In the genomic region with DNA sequence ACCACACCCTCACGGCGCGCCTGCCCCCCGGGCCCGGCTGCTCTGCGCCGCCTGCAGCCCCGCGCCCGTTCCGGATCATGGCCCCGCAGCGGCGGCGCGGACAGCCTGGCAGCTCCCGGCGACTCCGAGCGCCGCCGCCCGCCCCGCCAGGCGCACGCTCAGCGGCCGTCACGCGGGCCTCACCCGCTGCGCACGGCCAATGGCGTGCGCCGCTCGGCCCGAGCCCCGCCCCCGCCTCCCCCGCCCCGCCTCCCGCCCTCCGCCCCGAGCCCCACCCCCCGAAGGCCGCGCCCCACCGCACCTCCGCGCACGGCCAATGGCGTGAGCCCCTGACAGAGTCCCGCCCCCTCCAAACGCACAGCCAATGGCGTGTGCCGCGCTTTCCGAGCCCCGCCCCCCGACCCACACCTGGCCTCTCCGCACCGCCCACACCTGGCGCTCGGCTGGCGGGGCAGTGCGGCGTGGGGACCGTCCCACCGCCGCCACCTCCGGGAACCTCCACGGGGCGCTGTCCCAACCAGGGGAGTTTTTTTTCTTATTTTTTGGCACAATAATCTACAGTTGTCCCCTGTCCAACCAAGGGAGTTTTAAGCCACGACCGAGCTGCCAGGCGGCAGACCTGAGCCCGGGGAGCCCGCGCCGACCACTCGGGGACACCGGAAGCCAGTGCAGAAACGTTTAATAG, we compare ENCODE assay signal across 8 cellular contexts. TPM values are rescaled to one million over a fixed set of nuclear protein-coding genes. Genes with fewer than 3 reads are reported as not detected.
DNase-seq lines count a peak whose midpoint lies in the region; ATAC-seq and TF ChIP-seq lines count a peak whose summit lies in the region.

Gene PCYT2, minus strand, starts transcription at position 123 of the 685 bp plus-strand sequence. Its CDS starts 44 bp downstream, at position 79.

- H3K4me3 ChIP-seq in SK-N-MC: peak within 1 kb of the TSS; percentile 88
- peak within 1 kb of the TSS; percentile 38 to 84 for H3K4me3 ChIP-seq in gastroesophageal sphincter

- DNase-seq in ELF-1 (ENCODE audit: low read depth, low spot score) (peak; percentile 81), HCEC 1CT (peak; percentile 84), NAMALWA (ENCODE audit: low spot score) (peak; percentile 90), SK-N-MC (ENCODE audit: low read depth, low spot score) (no peak), nucleus accumbens (lab: John Stamatoyannopoulos, UW) (peak in 55 of 56 donors; percentile 40 to 95 (median 85)), superior temporal gyrus (ENCODE audit: extremely low spot score) (peak; percentile 83)
- peak; percentile 95 for DNase-seq in activated naive CD4-positive, alpha-beta T cell treated with anti-CD3 and anti-CD28 coated beads for 36 hours

- no peak for TF ChIP-seq CTCF in gastroesophageal sphincter (IDR thresholded peaks at IDR 0.05)

- H3K27me3 ChIP-seq in gastroesophageal sphincter: no peaks in the 10 kb centered on the region

- no peaks in the 10 kb centered on the region for H3K27me3 Mint-ChIP-seq in activated naive CD4-positive, alpha-beta T cell treated with anti-CD3 and anti-CD28 coated beads for 36 hours (ENCODE audit: low read depth)

- peaks cover 14% of the 10 kb centered on the region for H3K36me3 Mint-ChIP-seq in activated naive CD4-positive, alpha-beta T cell treated with anti-CD3 and anti-CD28 coated beads for 36 hours (ENCODE audit: low read depth)

- H3K9ac ChIP-seq in SK-N-MC (ENCODE audit: insufficient read length): peak within 1 kb of the TSS; percentile 82

- TF ChIP-seq EP300 in gastroesophageal sphincter (IDR thresholded peaks at IDR 0.05): no peak

- peaks cover 22% of the 10 kb centered on the region for H3K4me1 Mint-ChIP-seq in activated naive CD4-positive, alpha-beta T cell treated with anti-CD3 and anti-CD28 coated beads for 36 hours (ENCODE audit: low read depth)

- TF ChIP-seq POLR2A in gastroesophageal sphincter (IDR thresholded peaks at IDR 0.05): peak; percentile 34 to 72

- WGBS in gastroesophageal sphincter (ENCODE audit: low coverage in 1 of 2), 2 donors: no CpG with 5 or more reads among the region's 84 CpGs

- peak; percentile 93 for ATAC-seq in gastroesophageal sphincter

- no peak within 1 kb of the TSS for H3K27ac Mint-ChIP-seq in activated naive CD4-positive, alpha-beta T cell treated with anti-CD3 and anti-CD28 coated beads for 36 hours

- H3K4me1 ChIP-seq in gastroesophageal sphincter: peaks cover 0 to 30% (median 6%) of the 10 kb centered on the region in 3 donors

- CTCF ChIA-PET in activated naive CD4-positive, alpha-beta T cell treated with anti-CD3 and anti-CD28 coated beads for 36 hours (lab: Charles Lee): interaction anchor here (0.6 kb wide), 1 partner anchor 236 kb away, joined by 3 read pairs; no protein-coding TSS in a partner anchor

- no peak within 1 kb of the TSS for H3K27ac ChIP-seq in SK-N-MC
- peak within 1 kb of the TSS; percentile 10 to 88 (median 80) for H3K27ac ChIP-seq in gastroesophageal sphincter

- intact Hi-C loops in activated naive CD4-positive, alpha-beta T cell treated with anti-CD3 and anti-CD28 coated beads for 36 hours (cut with micrococcal nuclease): loop anchor here (2.0 kb wide), 1 partner anchor 41 kb away; the partner anchor contains the start of gene ARHGDIA

- H3K9me3 ChIP-seq in SK-N-MC (ENCODE audit: low read depth, low read length) (no peaks in the 10 kb centered on the region), gastroesophageal sphincter (no peaks in the 10 kb centered on the region)

- peak within 1 kb of the TSS; percentile 79 for H3K4me3 Mint-ChIP-seq in activated naive CD4-positive, alpha-beta T cell treated with anti-CD3 and anti-CD28 coated beads for 36 hours

- H3K9me3 Mint-ChIP-seq in activated naive CD4-positive, alpha-beta T cell treated with anti-CD3 and anti-CD28 coated beads for 36 hours: no peaks in the 10 kb centered on the region

- peaks cover 30% of the 10 kb centered on the region; the same call in 1 of the 2 replicates for H3K36me3 ChIP-seq in SK-N-MC (ENCODE audit: insufficient read depth, low read length)
- peaks cover 0 to 72% of the 10 kb centered on the region in 2 donors for H3K36me3 ChIP-seq in gastroesophageal sphincter

RNA-seq across cellular contexts. Expression of gene PCYT2, which starts in this region (rescaled TPM):
- total RNA-seq in activated naive CD4-positive, alpha-beta T cell treated with anti-CD3 and anti-CD28 coated beads for 36 hours: 10 to 100 TPM; 15.9 to 16.6 TPM
- total RNA-seq in gastroesophageal sphincter: 10 to 100 TPM; 18.4 to 45.8 (median 34.4) TPM
